8 cellular contexts compared by ENCODE assay signal in genomic region chr1:224182057-224182865, GRCh38. TPM values are rescaled to one million over a fixed set of nuclear protein-coding genes. Genes with fewer than 3 reads are reported as not detected.
DNase-seq lines count a peak whose midpoint lies in the region; ATAC-seq and TF ChIP-seq lines count a peak whose summit lies in the region.

No MANE protein-coding gene starts in this region.

- DNase-seq in CD4-positive, alpha-beta T cell: peak; percentile 23 to 60 (median 42)
- DNase-seq in T-cell (peak; percentile 25 to 73 (median 52)), T47D (ENCODE audit: low read depth in 1 of 2, low spot score in 1 of 2) (peak; percentile 43 to 44), medulla oblongata (ENCODE audit: extremely low spot score) (peak; percentile 9), UCSD-AML1 (lab: John Stamatoyannopoulos, UW; ENCODE audit: unreplicated experiment) (no peak)
- DNase-seq in stimulated activated naive CD8-positive, alpha-beta T cell treated with anti-CD3 and anti-CD28 coated beads, Interleukin-15, amount 100 ng/mL, for 72 hours: peak; percentile 38 to 63

- no peak for TF ChIP-seq CTCF in CD4-positive, alpha-beta T cell (IDR thresholded peaks at IDR 0.05)

- CTCF ChIA-PET in CD4-positive, alpha-beta T cell (lab: Charles Lee): interaction anchor here (0.8 to 1.4 kb wide), 4 partner anchors 14 to 55 kb away, joined by 3 to 6 read pairs (median 3); no protein-coding TSS in a partner anchor
- CTCF ChIA-PET in T-cell (lab: Charles Lee): interaction anchor here (0.6 to 1.2 kb wide), 4 partner anchors 10 to 1360 kb away, joined by 3 to 6 read pairs (median 4); no protein-coding TSS in a partner anchor

- no peaks in the 10 kb centered on the region for H3K9me3 Mint-ChIP-seq in CD4-positive, alpha-beta T cell
- H3K9me3 Mint-ChIP-seq in T-cell: no peaks in the 10 kb centered on the region
- H3K9me3 Mint-ChIP-seq in stimulated activated naive CD8-positive, alpha-beta T cell treated with anti-CD3 and anti-CD28 coated beads, Interleukin-15, amount 100 ng/mL, for 72 hours: no peaks in the 10 kb centered on the region

- peaks cover 49% of the 10 kb centered on the region for H3K4me1 Mint-ChIP-seq in CD4-positive, alpha-beta T cell (ENCODE audit: low read depth)
- H3K4me1 Mint-ChIP-seq in T-cell: peaks cover 50 to 51% (median 50%) of the 10 kb centered on the region in 3 donors
- H3K4me1 Mint-ChIP-seq in stimulated activated naive CD8-positive, alpha-beta T cell treated with anti-CD3 and anti-CD28 coated beads, Interleukin-15, amount 100 ng/mL, for 72 hours: peaks cover 55% of the 10 kb centered on the region

- POLR2A ChIA-PET in CD4-positive, alpha-beta T cell (lab: Charles Lee): interaction anchor here (0.6 to 5.3 kb wide), 36 partner anchors 9 to 1880 kb away, joined by 3 to 80 read pairs (median 4); partner anchors contain the start of genes CNIH4, FBXO28, H3-3A and NVL
- POLR2A ChIA-PET in T-cell (lab: Charles Lee): interaction anchor here (0.6 to 0.7 kb wide), 10 partner anchors 8 to 1538 kb away, joined by 3 to 9 read pairs (median 4); no protein-coding TSS in a partner anchor

- H3K4me3 Mint-ChIP-seq in CD4-positive, alpha-beta T cell: peak overlapping the region; percentile 96
- peak overlapping the region; percentile 86 to 91 (median 88) for H3K4me3 Mint-ChIP-seq in T-cell
- peak overlapping the region; percentile 74 to 91 for H3K4me3 Mint-ChIP-seq in stimulated activated naive CD8-positive, alpha-beta T cell treated with anti-CD3 and anti-CD28 coated beads, Interleukin-15, amount 100 ng/mL, for 72 hours

- H3K27ac ChIP-seq in CD4-positive, alpha-beta T cell (ENCODE audit: low read depth, low read length): peak overlapping the region; percentile 97

- peak; percentile 55 for ATAC-seq in CD4-positive, alpha-beta T cell (ENCODE audit: poor library complexity)
- peak; percentile 44 for ATAC-seq in GM19452 (IDR thresholded peaks at IDR 0.05; ENCODE audit: unreplicated experiment)
- ATAC-seq in HG03469 (IDR thresholded peaks at IDR 0.05; ENCODE audit: unreplicated experiment): peak; percentile 47
- peak; percentile 52 to 63 (median 56) for ATAC-seq in T-cell (replicated peaks in 1 of 4)
- peak; percentile 69 for ATAC-seq in stimulated activated naive CD8-positive, alpha-beta T cell treated with anti-CD3 and anti-CD28 coated beads, Interleukin-15, amount 100 ng/mL, for 72 hours

- in situ Hi-C loops in T47D (cut with HindIII; ENCODE audit: low pct_unique_long_range_greater_than_20kb, low sequenced_read_pairs): no loop called here

- peak overlapping the region; percentile 94 for H3K27ac Mint-ChIP-seq in CD4-positive, alpha-beta T cell
- H3K27ac Mint-ChIP-seq in T-cell: peak overlapping the region; percentile 85 to 89
- H3K27ac Mint-ChIP-seq in stimulated activated naive CD8-positive, alpha-beta T cell treated with anti-CD3 and anti-CD28 coated beads, Interleukin-15, amount 100 ng/mL, for 72 hours: peak overlapping the region; percentile 99

- peaks cover 38% of the 10 kb centered on the region for H3K36me3 Mint-ChIP-seq in CD4-positive, alpha-beta T cell (ENCODE audit: low read depth)
- H3K36me3 Mint-ChIP-seq in T-cell: peaks cover 3% of the 10 kb centered on the region

- H3K27me3 ChIP-seq in CD4-positive, alpha-beta T cell (ENCODE audit: control insufficient read depth, insufficient read depth, low read length): no peaks in the 10 kb centered on the region

- intact Hi-C loops in CD4-positive, alpha-beta T cell (cut with DNase I, micrococcal nuclease): loop anchor here (1.0 to 10.0 kb wide), 4 partner anchors 13 to 347 kb away; partner anchors contain the start of genes FBXO28 (in 2 of the 2) and WDR26 (in 1 of the 2)

- H3K9me3 ChIP-seq in CD4-positive, alpha-beta T cell (ENCODE audit: control insufficient read depth, low read length): no peaks in the 10 kb centered on the region

- H3K27me3 Mint-ChIP-seq in CD4-positive, alpha-beta T cell: no peaks in the 10 kb centered on the region
- no peaks in the 10 kb centered on the region for H3K27me3 Mint-ChIP-seq in T-cell
- H3K27me3 Mint-ChIP-seq in stimulated activated naive CD8-positive, alpha-beta T cell treated with anti-CD3 and anti-CD28 coated beads, Interleukin-15, amount 100 ng/mL, for 72 hours: peaks cover 8% of the 10 kb centered on the region

RNA-seq across cellular contexts. Expression of gene DEGS1, which starts 0.8 kb away (rescaled TPM):
- 10 to 100 TPM; 54.0 to 59.1 TPM for total RNA-seq in CD4-positive, alpha-beta T cell
- total RNA-seq in T-cell: 10 to 100 TPM; 40.0 to 52.3 (median 44.4) TPM
